Comparison of ENCODE assay signal across 8 cellular contexts in the genomic region with DNA sequence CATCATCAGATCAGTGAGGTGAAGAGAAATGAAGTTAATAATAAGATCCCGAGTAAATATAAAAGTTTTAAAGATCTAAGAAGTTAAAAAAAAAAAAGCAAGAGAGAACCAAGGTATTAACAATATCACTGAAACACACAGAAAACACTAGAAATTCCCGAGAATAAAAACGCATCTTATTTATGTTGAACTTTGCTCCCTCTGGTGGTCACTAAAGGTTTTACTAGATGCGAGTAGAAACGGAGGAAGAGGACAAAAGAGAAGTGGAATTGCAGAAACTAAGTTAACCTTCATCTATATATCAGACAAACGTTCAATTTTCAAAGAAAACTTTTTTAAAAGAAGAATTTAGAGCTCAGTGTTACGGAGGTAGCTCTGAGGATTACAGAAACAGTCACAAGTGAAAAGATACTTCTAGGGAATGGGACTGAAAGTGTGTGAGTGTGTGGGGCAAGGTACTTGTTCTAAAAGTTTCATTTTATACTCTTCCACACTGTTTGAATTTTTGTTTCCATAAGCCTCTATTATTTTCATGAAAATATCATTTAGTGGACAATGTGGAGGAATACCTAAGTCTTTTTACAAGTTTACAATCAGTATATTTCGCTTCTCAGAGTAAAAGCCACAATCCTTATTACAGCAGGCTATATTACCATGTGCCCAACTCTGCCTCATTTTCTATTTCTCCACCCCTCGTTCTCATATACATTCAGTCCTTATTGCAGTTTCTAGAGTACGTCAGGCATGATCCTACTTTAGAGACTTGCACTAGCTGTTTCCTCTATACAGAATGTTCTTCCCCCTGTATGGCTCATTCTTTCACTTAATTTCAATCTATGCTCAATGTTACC. TPM values are rescaled to one million over a fixed set of nuclear protein-coding genes. Genes with fewer than 3 reads are reported as not detected.
A peak's percentile ranks its signal among the peaks of the same experiment; 100 is the strongest.
DNase-seq lines count a peak whose midpoint lies in the region; ATAC-seq and TF ChIP-seq lines count a peak whose summit lies in the region.

No MANE protein-coding gene starts in this region.

- ATAC-seq in RWPE2 (ENCODE audit: low read depth): peak; percentile 50; the same call in 2 of the 3 replicates
- ATAC-seq in HG03175 (IDR thresholded peaks at IDR 0.05; ENCODE audit: unreplicated experiment): no peak

- H3K4me1 Mint-ChIP-seq in endothelial cell (ENCODE audit: unreplicated experiment) (no peaks in the 10 kb centered on the region), nephron progenitor cell (no peaks in the 10 kb centered on the region)

- H3K9me3 ChIP-seq in RWPE2 (ENCODE audit: severe bottlenecking): no peaks in the 10 kb centered on the region

- no peaks in the 10 kb centered on the region for H3K36me3 ChIP-seq in KMS-11 (ENCODE audit: insufficient read depth)
- H3K36me3 ChIP-seq in RWPE2 (ENCODE audit: low read depth): peaks cover 53% of the 10 kb centered on the region

- H3K9ac ChIP-seq in KMS-11: no peak overlapping the region

- DNase-seq in NOMO-1 treated with DMSO at 0.1 percent for 48 hours (lab: John Stamatoyannopoulos, UW; ENCODE audit: unreplicated experiment) (peak; percentile 57), NOMO-1 treated with dmso at 0.1 percent for 144 hours (lab: John Stamatoyannopoulos, UW; ENCODE audit: unreplicated experiment) (no peak), RWPE2 (ENCODE audit: low spot score) (no peak), endothelial cell (ENCODE audit: low spot score) (peak; percentile 18), nephron progenitor cell (peak; percentile 16), HuH-7 (ENCODE audit: low spot score) (no peak)

- no peak overlapping the region for H3K4me3 Mint-ChIP-seq in endothelial cell (ENCODE audit: unreplicated experiment)
- no peak overlapping the region for H3K4me3 Mint-ChIP-seq in nephron progenitor cell

- peak overlapping the region; percentile 11; the same call in 1 of the 2 replicates for H3K4me2 ChIP-seq in KMS-11

- no peak overlapping the region for H3K4me3 ChIP-seq in KMS-11 (IDR thresholded peaks at IDR 0.05; ENCODE audit: insufficient read depth, low read depth, low read length)
- H3K4me3 ChIP-seq in RWPE2 (ENCODE audit: severe bottlenecking): no peak overlapping the region

- TF ChIP-seq CTCF in KMS-11 (conservative IDR thresholded peaks at IDR 0.05; ENCODE audit: low read depth, low read length) (peak; percentile 97), RWPE2 (IDR thresholded peaks at IDR 0.05; ENCODE audit: poor library complexity, severe bottlenecking) (peak; percentile 91), endothelial cell (IDR thresholded peaks at IDR 0.05; ENCODE audit: unreplicated experiment) (peak; percentile 87), nephron progenitor cell (IDR thresholded peaks at IDR 0.05) (peak; percentile 72)

- H3K27me3 ChIP-seq in KMS-11 (ENCODE audit: insufficient read depth, low read depth) (no peaks in the 10 kb centered on the region), RWPE2 (ENCODE audit: insufficient read depth, poor library complexity, severe bottlenecking) (no peaks in the 10 kb centered on the region)

- H4K20me1 ChIP-seq in KMS-11 (ENCODE audit: insufficient read depth): no peaks in the 10 kb centered on the region

- no peak overlapping the region for H3K27ac ChIP-seq in KMS-11
- H3K27ac ChIP-seq in RWPE2 (ENCODE audit: poor library complexity, severe bottlenecking): no peak overlapping the region

- H3K27me3 Mint-ChIP-seq in endothelial cell (ENCODE audit: unreplicated experiment) (no peaks in the 10 kb centered on the region), nephron progenitor cell (ENCODE audit: low read depth, poor library complexity) (no peaks in the 10 kb centered on the region)

- H3K27ac Mint-ChIP-seq in endothelial cell (ENCODE audit: unreplicated experiment) (peak overlapping the region; percentile 12), nephron progenitor cell (no peak overlapping the region)

- H3K36me3 Mint-ChIP-seq in endothelial cell (ENCODE audit: low read depth, unreplicated experiment): peaks cover 12% of the 10 kb centered on the region
- peaks cover 28% of the 10 kb centered on the region for H3K36me3 Mint-ChIP-seq in nephron progenitor cell (ENCODE audit: low read depth)

- H3K4me1 ChIP-seq in KMS-11 (ENCODE audit: low read depth, poor library complexity, severe bottlenecking) (peaks cover 10% of the 10 kb centered on the region), RWPE2 (ENCODE audit: insufficient read depth, poor library complexity, severe bottlenecking) (no peaks in the 10 kb centered on the region)

- no peaks in the 10 kb centered on the region for H3K79me2 ChIP-seq in KMS-11 (ENCODE audit: insufficient read depth, low read depth)

- no peak overlapping the region for H2AFZ ChIP-seq in KMS-11 (ENCODE audit: low read depth)

- H3K9me3 Mint-ChIP-seq in endothelial cell (ENCODE audit: unreplicated experiment): no peaks in the 10 kb centered on the region
- no peaks in the 10 kb centered on the region for H3K9me3 Mint-ChIP-seq in nephron progenitor cell

RNA-seq across cellular contexts. Expression of a gene that starts 19.7 kb away (rescaled TPM):
- total RNA-seq in endothelial cell (ENCODE audit: unreplicated experiment): 46.5 TPM

Comparison
In these comparisons a context has a peak if more than half of its experiments do, and no peak if none do; other contexts are left out.
1. DNase-seq: peak in NOMO-1 treated with DMSO at 0.1 percent for 48 hours (single experiment), endothelial cell (single experiment) and nephron progenitor cell (single experiment); none in NOMO-1 treated with dmso at 0.1 percent for 144 hours (single experiment), RWPE2 (single experiment) and HuH-7 (single experiment).
2. Peak in every context shown above with its lines, with median percentiles within 50 percentile points of each other: CTCF ChIP-seq.